In the genomic region with DNA sequence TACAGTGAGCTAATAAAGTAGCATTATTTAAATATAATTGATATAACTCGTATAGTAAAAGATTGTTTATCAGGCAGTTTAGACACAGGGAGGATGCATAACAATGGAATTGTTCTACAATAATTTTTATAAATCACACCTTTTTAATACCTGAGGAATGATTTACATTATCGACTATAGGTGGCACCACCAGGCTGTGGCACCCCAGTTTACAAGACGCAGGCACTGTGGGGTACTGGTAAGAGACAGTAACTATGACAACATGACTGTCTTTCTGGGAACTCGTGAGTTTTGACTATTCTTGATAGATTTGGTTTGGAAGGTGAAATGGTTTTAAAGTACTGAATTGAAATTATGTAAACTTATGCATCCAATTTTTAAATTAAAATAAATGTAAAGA, we compare ENCODE assay signal across 18 cellular contexts. TPM values are rescaled to one million over a fixed set of nuclear protein-coding genes. Genes with fewer than 3 reads are reported as not detected.
DNase-seq lines count a peak whose midpoint lies in the region; ATAC-seq and TF ChIP-seq lines count a peak whose summit lies in the region.
"Had no signal": no experiment of that assay in that cellular context is flagged by ENCODE, and none has a peak within 500 bp of the region (broad histone marks: within the 10 kb centered on the region; RNA-seq: fewer than 3 reads in every experiment).

No MANE protein-coding gene starts in this region.

- ATAC-seq in CD4-positive, alpha-beta T cell (ENCODE audit: poor library complexity) = no peak
- ATAC-seq: lower lobe of right lung had no signal

- no peaks in the 10 kb centered on the region for H3K27me3 ChIP-seq in CD4-positive, alpha-beta T cell (ENCODE audit: control insufficient read depth, insufficient read depth, low read length)
- H3K27me3 ChIP-seq: BLaER1, tibial nerve had no signal

- H3K27ac ChIP-seq in CD4-positive, alpha-beta T cell (ENCODE audit: low read depth, low read length) = no peak overlapping the region
- H3K27ac ChIP-seq: BLaER1, lower lobe of right lung, tibial nerve had no signal

- H3K4me3 Mint-ChIP-seq in CD4-positive, alpha-beta T cell = no peak overlapping the region

- DNase-seq in NK-92 treated with Interleukin-12 subunit alpha and Interleukin-12 subunit beta, amount 100 ng/mL, for 24 hours (lab: John Stamatoyannopoulos, UW) = peak; percentile 13
- DNase-seq in NK-92 (lab: John Stamatoyannopoulos, UW; ENCODE audit: unreplicated experiment) (no peak), NCI-H69 (lab: John Stamatoyannopoulos, UW) (peak; percentile 9), T1000 (lab: John Stamatoyannopoulos, UW) (no peak), posterior vena cava (ENCODE audit: low spot score) (no peak)
- DNase-seq in CD4-positive, alpha-beta T cell = peak in 3 of 10 experiments; percentile 11 to 15 (median 12)
- peak; percentile 4 for DNase-seq in effector CD4-positive, alpha-beta T cell
- DNase-seq in central memory CD4-positive, alpha-beta T cell = no peak
- DNase-seq: 8988T; activated CD4-positive, CD25-positive, alpha-beta regulatory T cell treated with anti-CD3 and anti-CD28 coated beads, Interleukin-2, amount 50 U/mL, for 72 hours; DMS 273 treated with DMSO at 0.1 percent for 48 hours; H7; lower lobe of right lung; NCI-H1694 treated with DMSO at 0.1 percent for 48 hours; NCI-H446 treated with DMSO at 0.1 percent for 48 hours; SHP77 treated with DMSO at 0.1 percent for 48 hours had no signal

- POLR2A ChIA-PET in CD4-positive, alpha-beta T cell (lab: Charles Lee) = no interaction called here

- CTCF ChIA-PET in CD4-positive, alpha-beta T cell (lab: Charles Lee) = no interaction called here

- no peak overlapping the region for H3K27ac Mint-ChIP-seq in CD4-positive, alpha-beta T cell

- no peaks in the 10 kb centered on the region for H3K9me3 Mint-ChIP-seq in CD4-positive, alpha-beta T cell

- no peaks in the 10 kb centered on the region for H3K4me1 Mint-ChIP-seq in CD4-positive, alpha-beta T cell (ENCODE audit: low read depth)

- TF ChIP-seq CTCF in CD4-positive, alpha-beta T cell (IDR thresholded peaks at IDR 0.05) = peak; percentile 12

- no peaks in the 10 kb centered on the region for H3K36me3 Mint-ChIP-seq in CD4-positive, alpha-beta T cell (ENCODE audit: low read depth)

- H3K27me3 Mint-ChIP-seq in CD4-positive, alpha-beta T cell = no peaks in the 10 kb centered on the region

- H3K9me3 ChIP-seq in CD4-positive, alpha-beta T cell (ENCODE audit: control insufficient read depth, low read length) = no peaks in the 10 kb centered on the region
- H3K9me3 ChIP-seq: BLaER1, lower lobe of right lung, tibial nerve had no signal

- intact Hi-C loops in CD4-positive, alpha-beta T cell (cut with DNase I, micrococcal nuclease) = loop anchor here in 1 of 2 experiments (10.0 kb wide), 1 partner anchor 225 kb away; no protein-coding TSS in a partner anchor
- intact Hi-C loops in posterior vena cava (cut with DNase I) = no loop called here

RNA-seq across cellular contexts. Expression of gene STBD1, which starts 27.1 kb away (rescaled TPM):
- under 1 TPM in 1 of 2 experiments, not detected in 1; 0.11 TPM for total RNA-seq in CD4-positive, alpha-beta T cell
- total RNA-seq in posterior vena cava = 10 to 100 TPM; 17.6 to 37.4 TPM

RNA-seq across cellular contexts. Expression of gene FAM47E, which starts 27.9 kb away (rescaled TPM):
- under 1 TPM; 0.34 to 0.74 TPM for total RNA-seq in CD4-positive, alpha-beta T cell
- 1 to 10 TPM; 1.4 TPM for total RNA-seq in posterior vena cava

Comparison
In these comparisons a context has a peak if more than half of its experiments do, and no peak if none do; other contexts are left out.
1. DNase-seq: peak in NK-92 treated with Interleukin-12 subunit alpha and Interleukin-12 subunit beta, amount 100 ng/mL, for 24 hours (single experiment), NCI-H69 (single experiment) and effector CD4-positive, alpha-beta T cell (single experiment); none in NK-92 (single experiment), T1000 (single experiment), central memory CD4-positive, alpha-beta T cell (single experiment) and posterior vena cava (single experiment).
2. RNA of gene STBD1, which starts 27.1 kb away (total RNA-seq): 17.6 to 37.4 TPM in posterior vena cava; 0.11 TPM in CD4-positive, alpha-beta T cell; every median in the first group is over 10 times any median in the second.